Comparison of ENCODE assay signal across 8 cellular contexts in the genomic region with DNA sequence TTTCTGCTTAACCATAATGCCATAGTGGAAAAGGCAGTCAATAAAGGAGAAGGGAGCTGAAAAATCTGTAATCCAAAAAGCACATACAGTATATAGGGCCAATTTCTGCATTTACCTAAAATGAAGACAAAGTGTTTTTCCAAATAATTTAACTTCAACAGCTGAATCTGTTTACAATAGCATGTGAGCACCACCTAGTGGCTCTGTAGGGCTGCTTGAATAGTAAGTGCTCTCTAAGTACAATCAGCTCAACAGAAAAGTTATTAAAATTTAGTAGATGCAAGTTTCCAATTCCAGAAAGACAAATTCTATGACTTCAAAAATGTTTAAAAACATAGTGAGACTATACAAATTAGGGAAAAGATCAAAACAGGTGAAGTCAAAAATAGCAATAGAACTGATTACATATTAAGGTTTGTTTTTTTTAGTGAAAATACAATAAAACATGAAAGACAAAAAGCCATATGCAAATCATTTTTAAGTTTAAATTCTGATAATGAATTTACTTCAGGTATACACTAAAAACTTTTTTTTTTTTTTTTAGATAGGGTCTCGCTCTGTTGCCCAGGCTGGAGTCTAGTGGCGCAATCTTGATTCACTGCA.
DNase-seq lines count a peak whose midpoint lies in the region; ATAC-seq and TF ChIP-seq lines count a peak whose summit lies in the region.

No MANE protein-coding gene starts in this region.

- TF ChIP-seq CTCF in chondrocyte (IDR thresholded peaks at IDR 0.05) (peak; percentile 97), right lobe of liver (IDR thresholded peaks at IDR 0.05) (peak; percentile 86 to 90 (median 87))

- no peak for TF ChIP-seq POLR2A in right lobe of liver (IDR thresholded peaks at IDR 0.05)

- H3K27ac Mint-ChIP-seq in chondrocyte (ENCODE audit: unreplicated experiment) = no peak overlapping the region

- DNase-seq in activated T-cell treated with anti-CD3 and anti-CD28 coated beads for 24 hours (ENCODE audit: low read depth) (peak; percentile 46), NCI-H1694 (lab: John Stamatoyannopoulos, UW) (peak; percentile 73), T-helper 2 cell (peak in 3 of 5 experiments; percentile 20 to 72 (median 21)), chondrocyte (ENCODE audit: low spot score) (no peak), right lobe of liver (peak in 1 of 3 donors; percentile 55), NK-92 (lab: John Stamatoyannopoulos, UW; ENCODE audit: unreplicated experiment) (no peak)
- no peak for DNase-seq in activated T-cell treated with anti-CD3 and anti-CD28 coated beads, Interleukin-2, amount 50 U/mL, for 1 hour
- DNase-seq in stimulated activated CD8-positive, alpha-beta memory T cell treated with anti-CD3 and anti-CD28 coated beads, Interleukin-7, amount 100 ng/mL, for 24 hours (ENCODE audit: low read depth) = peak; percentile 7

- peaks cover 1% of the 10 kb centered on the region for H3K36me3 Mint-ChIP-seq in chondrocyte (ENCODE audit: low read depth)

- WGBS in right lobe of liver (ENCODE audit: insufficient coverage, low coverage, low lambda C conversion rate, missing lambda C conversion rate) = 86% methylated on average over 2 of the region's 2 CpGs

- peak; percentile 67 to 81 (median 73) for ATAC-seq in right lobe of liver

- intact Hi-C loops in right lobe of liver (cut with DNase I) = no loop called here

- no peaks in the 10 kb centered on the region for H3K36me3 ChIP-seq in right lobe of liver

- peaks cover 15% of the 10 kb centered on the region for H3K4me1 Mint-ChIP-seq in chondrocyte (ENCODE audit: low read depth)

- peaks cover 0 to 34% (median 0%) of the 10 kb centered on the region in 4 donors for H3K4me1 ChIP-seq in right lobe of liver

- H3K9me3 Mint-ChIP-seq in chondrocyte (ENCODE audit: low read depth) = no peaks in the 10 kb centered on the region

- no peaks in the 10 kb centered on the region for H3K27me3 Mint-ChIP-seq in chondrocyte (ENCODE audit: low read depth)

- peak overlapping the region in 1 of 3 donors; percentile 29 for H3K27ac ChIP-seq in right lobe of liver

- H3K9me3 ChIP-seq in right lobe of liver = no peaks in the 10 kb centered on the region

- no peaks in the 10 kb centered on the region for H3K27me3 ChIP-seq in right lobe of liver

- no peak overlapping the region for H3K4me3 ChIP-seq in right lobe of liver

- H3K4me3 Mint-ChIP-seq in chondrocyte (ENCODE audit: unreplicated experiment) = no peak overlapping the region

Comparison
In these comparisons a context has a peak if more than half of its experiments do, and no peak if none do; other contexts are left out.
1. DNase-seq: peak in activated T-cell treated with anti-CD3 and anti-CD28 coated beads for 24 hours (single experiment), NCI-H1694 (single experiment), T-helper 2 cell (3 of 5) and stimulated activated CD8-positive, alpha-beta memory T cell treated with anti-CD3 and anti-CD28 coated beads, Interleukin-7, amount 100 ng/mL, for 24 hours (single experiment); none in activated T-cell treated with anti-CD3 and anti-CD28 coated beads, Interleukin-2, amount 50 U/mL, for 1 hour (single experiment), chondrocyte (single experiment) and NK-92 (single experiment).